Comparison of ENCODE assay signal across 6 cellular contexts in the genomic region with DNA sequence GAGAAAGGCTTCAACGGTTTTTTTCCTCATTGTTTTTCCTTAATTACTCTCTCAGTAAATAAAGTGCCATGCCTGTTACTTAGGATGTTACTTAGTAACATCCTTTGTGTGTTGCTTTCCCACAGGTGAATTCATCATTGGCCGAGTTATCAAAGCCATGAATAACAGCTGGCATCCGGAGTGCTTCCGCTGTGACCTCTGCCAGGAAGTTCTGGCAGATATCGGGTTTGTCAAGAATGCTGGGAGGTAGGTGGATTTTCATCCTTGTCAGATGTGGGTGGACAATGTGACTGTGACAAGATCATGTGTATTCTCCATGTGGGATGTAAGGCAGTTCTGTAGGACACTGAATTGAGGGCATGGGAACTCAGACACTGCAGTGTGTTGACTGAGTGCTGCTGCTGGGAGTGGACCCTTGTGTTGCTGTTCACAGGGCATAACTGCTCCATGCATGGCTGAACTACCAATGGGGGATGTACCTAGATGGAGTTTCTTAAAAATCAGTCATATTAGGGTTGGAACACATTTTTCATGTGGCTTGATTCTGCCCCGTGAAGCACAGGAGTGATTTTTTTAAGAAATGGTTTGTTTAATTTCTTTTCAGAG. TPM values are rescaled to one million over a fixed set of nuclear protein-coding genes. Genes with fewer than 3 reads are reported as not detected.
DNase-seq lines count a peak whose midpoint lies in the region; ATAC-seq, FAIRE-seq and TF ChIP-seq lines count a peak whose summit lies in the region.
"Not testable (repeated sequence)": the region's sequence is repeated elsewhere in the genome, so short reads cannot be mapped to it uniquely, and the experiment has no call there.

No MANE protein-coding gene starts in this region.

- not testable (repeated sequence) for H3K36me3 ChIP-seq in PC-3 (ENCODE audit: low read depth, low read length); GM12878 (ENCODE audit: control insufficient read depth in 2 of 2, insufficient read depth in 2 of 2, low read length in 1 of 2); mucosa of descending colon (ENCODE audit: low read depth)
- peaks cover 23% of the 10 kb centered on the region for H3K36me3 ChIP-seq in upper lobe of right lung

- intact Hi-C loops in PC-3 (cut with micrococcal nuclease); GM12878 (cut with micrococcal nuclease; ENCODE audit: unreplicated experiment); mucosa of descending colon (cut with DNase I, micrococcal nuclease); upper lobe of right lung (cut with DNase I): not testable (repeated sequence)

- H3K4me3 ChIP-seq in PC-3 (ENCODE audit: low read length); GM12878; mucosa of descending colon; upper lobe of right lung: not testable (repeated sequence)

- H3K79me2 ChIP-seq in PC-3 (ENCODE audit: low read length); GM12878 (ENCODE audit: control insufficient read depth, insufficient read depth, low read length): not testable (repeated sequence)

- WGBS in GM12878 (ENCODE audit: insufficient coverage, insufficient replicate concordance, low lambda C conversion rate, missing lambda C conversion rate), result 91% methylated on average over 1 of the region's 6 CpGs

- not testable (repeated sequence) for TF ChIP-seq EP300 in GM12878 (IDR thresholded peaks at IDR 0.05; ENCODE audit: borderline replicate concordance in 1 of 2, control insufficient read depth in 1 of 2, low read depth in 2 of 2, low read length in 2 of 2)

- RAD21 ChIA-PET in GM12878 (lab: Charles Lee; ENCODE audit: unreplicated experiment), result not testable (repeated sequence)

- SMC1A ChIA-PET in GM12878 (lab: Charles Lee; ENCODE audit: uncharacterized antibody, unreplicated experiment), result interaction anchor here (0.6 kb wide), 1 partner anchor 11 kb away, joined by 3 read pairs; no protein-coding TSS in a partner anchor

- peak; percentile 79 for ATAC-seq in PC-3
- peak; percentile 38 for ATAC-seq in GM12878
- peak; percentile 62 for ATAC-seq in left lobe of liver
- ATAC-seq in mucosa of descending colon, result peak; percentile 89
- ATAC-seq in upper lobe of right lung, result peak; percentile 22

- not testable (repeated sequence) for H3K9me2 ChIP-seq in PC-3 (replicated peaks; ENCODE audit: low read length)

- not testable (repeated sequence) for H3K4me2 ChIP-seq in PC-3 (ENCODE audit: low read length); GM12878 (ENCODE audit: control insufficient read depth, insufficient read depth)

- not testable (repeated sequence) for H3K4me1 ChIP-seq in PC-3 (ENCODE audit: insufficient read depth, low read length); GM12878 (ENCODE audit: control insufficient read depth, insufficient read depth, low read length); mucosa of descending colon (ENCODE audit: low read depth); upper lobe of right lung

- TF ChIP-seq CTCF in PC-3 (conservative IDR thresholded peaks at IDR 0.05; ENCODE audit: low read depth, low read length); GM12878 (IDR thresholded peaks at IDR 0.05 in 2 of 3, conservative IDR thresholded peaks at IDR 0.05 in 1 of 3; ENCODE audit: control insufficient read depth in 2 of 3, extremely low read depth in 1 of 3, insufficient read depth in 1 of 3, low read depth in 3 of 3, low read length in 3 of 3); mucosa of descending colon (IDR thresholded peaks at IDR 0.05); upper lobe of right lung (IDR thresholded peaks at IDR 0.05): not testable (repeated sequence)

- TF ChIP-seq POLR2A in GM12878 (IDR thresholded peaks at IDR 0.05; ENCODE audit: low read depth, low read length), result not testable (repeated sequence)

- not testable (repeated sequence) for H2AFZ ChIP-seq in PC-3 (ENCODE audit: low read length); GM12878 (ENCODE audit: control insufficient read depth, low read depth, low read length)

- not testable (repeated sequence) for H3K9me3 ChIP-seq in PC-3 (ENCODE audit: low read length); GM12878 (replicated peaks; ENCODE audit: control insufficient read depth, insufficient read depth, low read length); mucosa of descending colon; upper lobe of right lung

- CTCF ChIA-PET in PC-3 (lab: Charles Lee); GM12878 (lab: Yijun Ruan, JAX): not testable (repeated sequence)

- not testable (repeated sequence) for H3F3A ChIP-seq in PC-3 (ENCODE audit: low read length, unreplicated experiment)

- H4K20me1 ChIP-seq in PC-3 (ENCODE audit: low read length); GM12878 (ENCODE audit: control insufficient read depth, insufficient read depth): not testable (repeated sequence)

- in situ Hi-C loops in GM12878 (cut with MboI), result not testable (repeated sequence)

- not testable (repeated sequence) for DNase-seq in PC-3; GM12878 (ENCODE audit: low read depth, low spot score); left lobe of liver (ENCODE audit: low spot score); mucosa of descending colon; upper lobe of right lung
- peak; percentile 33 for DNase-seq in dermis blood vessel endothelial cell

- not testable (repeated sequence) for FAIRE-seq in GM12878 (lab: Jason Lieb, UNC)

- H3K9ac ChIP-seq in PC-3 (ENCODE audit: low read length); GM12878 (ENCODE audit: control insufficient read depth, insufficient read depth, low read length): not testable (repeated sequence)

- H3K27ac ChIP-seq in PC-3 (ENCODE audit: low read length); GM12878 (ENCODE audit: control insufficient read depth, insufficient read depth); upper lobe of right lung: not testable (repeated sequence)

- POLR2A ChIA-PET in PC-3 (lab: Charles Lee; ENCODE audit: unreplicated experiment); GM12878 (lab: Charles Lee): not testable (repeated sequence)

- BruUV-seq in PC-3 (replicated peaks; lab: Mats Ljungman, UMichigan); GM12878 (replicated peaks; lab: Mats Ljungman, UMichigan): not testable (repeated sequence)

- H3K27me3 ChIP-seq in PC-3 (ENCODE audit: low read length); GM12878 (replicated peaks in 1 of 2; ENCODE audit: control insufficient read depth in 2 of 2, insufficient read depth in 2 of 2, low read length in 1 of 2); upper lobe of right lung: not testable (repeated sequence)

- TF ChIP-seq RAD21 in GM12878 (IDR thresholded peaks at IDR 0.05; ENCODE audit: insufficient read depth, low read depth, low read length), result not testable (repeated sequence)

RNA-seq across cellular contexts. Expression of a gene that starts 47.0 kb away (rescaled TPM):
- 39.9 and 42.2 TPM in 2 replicates for total RNA-seq in PC-3 (2014; rRNA removed)
- total RNA-seq in GM12878 (2013; cell fraction: nucleolus; rRNA removed), result 233 and 235 TPM in 2 replicates
- 49.6 and 59.7 TPM in 2 replicates for total RNA-seq in GM12878 (2014; rRNA removed)
- total RNA-seq in GM12878 (2014; rRNA removed; fragmentation: Illumina TruSeq; extraction: Trizol), result 78.7 and 81.7 TPM in 2 replicates
- 59.9 and 60.7 TPM in 2 replicates for total RNA-seq in GM12878 (2021)
- 11.8 TPM for polyA plus RNA-seq in GM12878 (2011; ENCODE audit: low read depth)
- 20.1 and 31.4 TPM in 2 replicates for polyA plus RNA-seq in GM12878 (2011; rRNA removed)
- polyA plus RNA-seq in GM12878 (2011; cell fraction: cytosol; rRNA removed), result 7.0 and 8.2 TPM in 2 replicates
- 22.8 and 37.6 TPM in 2 replicates for polyA plus RNA-seq in GM12878 (2011; cell fraction: nucleus; rRNA removed)
- polyA plus RNA-seq in GM12878 (2012), result 16.6 and 19.3 TPM in 2 replicates
- 44.7 and 54.1 TPM in 2 replicates for polyA plus RNA-seq in GM12878 (2014; fragmentation: Illumina TruSeq; extraction: Trizol)
- polyA plus RNA-seq in GM12878 (2014; fragmentation: Nextera tagmentation; extraction: Ambion mirVana), result 1 to 10 TPM; 9.0 to 9.2 TPM
- 21.0 and 23.2 TPM in 2 replicates for polyA plus RNA-seq in GM12878 (2014; rRNA removed)
- 10 to 100 TPM; 26.9 to 29.8 TPM for polyA plus RNA-seq in GM12878 (2016; fragmentation: Nextera tagmentation; extraction: Ambion mirVana)
- 26.8 and 43.7 TPM in 2 replicates for polyA minus RNA-seq in GM12878 (2011; rRNA and poly(A)+ RNA removed)
- polyA minus RNA-seq in GM12878 (2011; cell fraction: cytosol; rRNA and poly(A)+ RNA removed), result 18.0 and 21.0 TPM in 2 replicates
- 24.2 and 39.1 TPM in 2 replicates for polyA minus RNA-seq in GM12878 (2011; cell fraction: nucleus; rRNA and poly(A)+ RNA removed)
- 103 and 126 TPM in 2 replicates for total RNA-seq in dermis blood vessel endothelial cell
- total RNA-seq in left lobe of liver, result 37.7 TPM
- total RNA-seq in mucosa of descending colon, result 10 to 100 TPM; 48.3 to 81.0 (median 51.9) TPM
- 77.0 TPM for total RNA-seq in upper lobe of right lung

Comparison
In these comparisons a context has a peak if more than half of its experiments do, and no peak if none do; other contexts are left out.
1. ATAC-seq: peak in every context shown above with its lines; median percentile 89 in mucosa of descending colon; 79 in PC-3; 62 in left lobe of liver; 38 in GM12878; 22 in upper lobe of right lung.